8 cellular contexts compared by ENCODE assay signal in genomic region chr2:44044281-44044720, GRCh38. TPM values are rescaled to one million over a fixed set of nuclear protein-coding genes. Genes with fewer than 3 reads are reported as not detected.
A peak's percentile ranks its signal among the peaks of the same experiment; 100 is the strongest.
DNase-seq lines count a peak whose midpoint lies in the region; ATAC-seq and TF ChIP-seq lines count a peak whose summit lies in the region.

No MANE protein-coding gene starts in this region.

- H3K4me3 ChIP-seq in dorsolateral prefrontal cortex, result peak overlapping the region in 4 of 59 donors; percentile 1 to 14 (median 9)

- ATAC-seq in GM19468 (IDR thresholded peaks at IDR 0.05; ENCODE audit: extremely low read depth, unreplicated experiment) (peak; percentile 84), HG03575 (IDR thresholded peaks at IDR 0.05; ENCODE audit: extremely low read depth, insufficient number of reproducible peaks, low FRiP score, unreplicated experiment) (peak; percentile 69)

- intact Hi-C loops in dorsolateral prefrontal cortex (cut with DNase I), result loop anchor here (5.0 to 10.0 kb wide), 5 partner anchors 47 to 913 kb away; partner anchors contain the start of genes LRPPRC (in 1 of the 2) and PPM1B (in 1 of the 2)

- DNase-seq in COLO829 (ENCODE audit: low spot score), result peak; percentile 78
- peak; percentile 77 for DNase-seq in NCI-H774 (lab: John Stamatoyannopoulos, UW)
- peak; percentile 72 for DNase-seq in activated CD4-positive, alpha-beta T cell treated with anti-CD3 and anti-CD28 coated beads, Interleukin-2, amount 50 U/mL, for 4 hours
- DNase-seq in dorsolateral prefrontal cortex, result peak; percentile 73 to 92 (median 86)
- peak; percentile 88 for DNase-seq in medulla oblongata (ENCODE audit: extremely low spot score)
- peak; percentile 45 for DNase-seq in stimulated activated CD8-positive, alpha-beta memory T cell treated with anti-CD3 and anti-CD28 coated beads, Interleukin-15, amount 100 ng/mL, for 24 hours (ENCODE audit: low read depth)

- TF ChIP-seq CTCF in dorsolateral prefrontal cortex (IDR thresholded peaks at IDR 0.05 in 54 of 56, conservative IDR thresholded peaks at IDR 0.05 in 2 of 56; ENCODE audit: low read depth in 1 of 56, partially characterized antibody in 56 of 56), result peak; percentile 47 to 98 (median 92)

- H3K27me3 ChIP-seq in dorsolateral prefrontal cortex, result no peaks in the 10 kb centered on the region

- peak overlapping the region in 27 of 59 donors; percentile 6 to 83 (median 61) for H3K27ac ChIP-seq in dorsolateral prefrontal cortex

RNA-seq across cellular contexts. Expression of gene LRPPRC, which starts 48.5 kb away (rescaled TPM):
- 100 to 1,000 TPM in 34 of 120 experiments, 10 to 100 TPM in 86; 53.4 to 119 (median 92.9) TPM for total RNA-seq in dorsolateral prefrontal cortex
